In the genomic region with DNA sequence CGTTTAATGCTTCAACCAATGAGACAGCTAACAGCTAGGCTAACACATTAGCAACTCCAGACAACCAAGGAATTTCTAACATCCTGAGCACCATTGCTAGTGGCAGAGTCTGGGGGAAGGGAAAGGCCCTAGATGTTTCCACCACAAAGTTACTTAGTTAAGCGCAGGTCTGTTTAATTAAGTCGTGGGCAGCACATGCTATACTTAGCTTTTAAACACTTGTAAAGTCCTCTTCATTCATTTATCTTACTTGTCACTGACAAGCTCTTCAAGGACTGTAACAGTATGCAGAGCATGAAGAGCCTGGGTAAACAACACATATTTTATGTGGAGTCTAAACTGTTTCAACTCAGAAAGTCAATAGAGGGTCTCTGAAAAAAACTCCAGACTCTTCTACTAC, we compare ENCODE assay signal across 14 cellular contexts.
"Had no signal": no experiment of that assay in that cellular context is flagged by ENCODE, and none has a peak within 500 bp of the region (broad histone marks: within the 10 kb centered on the region; RNA-seq: fewer than 3 reads in every experiment).

No MANE protein-coding gene starts in this region.

- H3K36me3 ChIP-seq: breast epithelium, esophagus muscularis mucosa, thyroid gland, vagina had no signal

- H3K9me3 ChIP-seq: breast epithelium, esophagus muscularis mucosa, thyroid gland, vagina had no signal

- H3K4me3 ChIP-seq: breast epithelium, esophagus muscularis mucosa, thyroid gland, vagina had no signal

- H3K27ac ChIP-seq: breast epithelium, esophagus muscularis mucosa, thyroid gland, vagina had no signal

- ATAC-seq: left lobe of liver had no signal

- H3K27me3 ChIP-seq: breast epithelium, esophagus muscularis mucosa, thyroid gland, vagina had no signal

- DNase-seq: activated CD4-positive, alpha-beta memory T cell treated with anti-CD3 and anti-CD28 coated beads for 36 hours; activated CD4-positive, alpha-beta T cell treated with anti-CD3 and anti-CD28 coated beads for 1 hour; activated T-cell treated with anti-CD3 and anti-CD28 coated beads, Interleukin-2, amount 50 U/mL, for 48 hours; aorta; glutamatergic neuron; midbrain; posterior cingulate gyrus; small intestine; T-helper 9 cell; thyroid gland had no signal

- H3K4me1 ChIP-seq: breast epithelium, vagina had no signal
